14 cellular contexts compared by ENCODE assay signal in the genomic region with DNA sequence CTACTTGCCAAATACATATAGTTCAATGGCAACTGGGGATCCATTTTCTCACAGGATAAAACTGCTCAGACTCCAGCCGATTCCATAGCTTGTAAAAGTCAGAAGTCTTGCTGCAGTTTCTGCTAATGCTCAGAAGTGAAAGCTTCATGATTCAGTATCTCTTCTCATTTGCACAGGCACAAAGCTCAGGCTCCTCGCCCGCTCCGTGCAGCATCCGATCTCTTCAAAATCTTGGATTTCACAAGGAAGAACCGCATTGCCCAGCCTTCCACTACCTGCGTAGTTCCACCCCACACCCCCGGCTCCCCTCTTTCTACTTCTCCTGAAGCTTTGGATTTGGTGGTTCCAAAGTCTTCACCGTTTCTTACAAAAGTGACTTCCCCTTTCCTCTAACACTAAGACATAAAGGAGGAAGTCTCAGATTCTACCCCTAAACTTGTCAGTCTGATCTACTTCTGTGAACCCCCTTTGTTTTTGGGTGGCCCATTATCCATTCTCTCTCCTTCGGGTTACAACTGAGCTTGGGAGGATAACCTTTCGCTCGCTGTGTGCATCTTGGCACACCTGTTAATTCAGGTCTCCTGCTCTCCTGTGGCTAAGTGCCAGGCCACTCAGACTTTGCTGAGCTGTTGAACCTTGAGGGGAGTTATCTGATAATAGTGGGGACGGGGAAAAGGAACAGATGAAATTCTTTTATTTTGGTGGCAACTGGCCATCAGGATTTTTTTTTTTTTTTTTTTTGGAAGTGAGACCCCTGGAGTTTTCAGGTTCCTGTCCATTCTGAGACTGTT.
DNase-seq lines count a peak whose midpoint lies in the region; ATAC-seq and TF ChIP-seq lines count a peak whose summit lies in the region.
"Had no signal": no experiment of that assay in that cellular context is flagged by ENCODE, and none has a peak within 500 bp of the region (broad histone marks: within the 10 kb centered on the region; RNA-seq: fewer than 3 reads in every experiment).

No MANE protein-coding gene starts in this region.

- peaks cover 13% of the 10 kb centered on the region for H3K4me1 Mint-ChIP-seq in activated naive CD8-positive, alpha-beta T cell treated with anti-CD3 and anti-CD28 coated beads, Interleukin-2, amount 10 ng/mL, durations not matched to agents 7 days and 5 days
- peaks cover 6 to 18% of the 10 kb centered on the region in 2 donors for H3K4me1 Mint-ChIP-seq in stimulated activated naive B cell treated with anti-CD40 and anti-IgM and Interleukin-4, amounts not matched to agents 10 μg/mL and 1 μg/mL and 100 μg/mL, for 72 hours

- TF ChIP-seq CTCF in transverse colon (IDR thresholded peaks at IDR 0.05) (no peak), tibial nerve (IDR thresholded peaks at IDR 0.05) (no peak)

- no peaks in the 10 kb centered on the region for H3K36me3 ChIP-seq in transverse colon
- no peaks in the 10 kb centered on the region for H3K36me3 ChIP-seq in tibial nerve
- H3K36me3 ChIP-seq: heart left ventricle, Peyer's patch, suprapubic skin had no signal

- H3K4me3 ChIP-seq in transverse colon: no peak overlapping the region
- no peak overlapping the region for H3K4me3 ChIP-seq in tibial nerve
- H3K4me3 ChIP-seq: Peyer's patch, suprapubic skin had no signal

- WGBS in transverse colon (ENCODE audit: low coverage in 1 of 2), 2 donors: 72 to 90% methylated on average over 6 to 13 of the region's 13 CpGs
- 77 to 82% methylated on average over 13 of the region's 13 CpGs for WGBS in tibial nerve, 2 donors

- H3K9me3 Mint-ChIP-seq in activated naive CD8-positive, alpha-beta T cell treated with anti-CD3 and anti-CD28 coated beads, Interleukin-2, amount 10 ng/mL, durations not matched to agents 7 days and 5 days: no peaks in the 10 kb centered on the region
- peaks cover 3 to 4% of the 10 kb centered on the region in 2 donors for H3K9me3 Mint-ChIP-seq in stimulated activated naive B cell treated with anti-CD40 and anti-IgM and Interleukin-4, amounts not matched to agents 10 μg/mL and 1 μg/mL and 100 μg/mL, for 72 hours

- TF ChIP-seq POLR2A in transverse colon (IDR thresholded peaks at IDR 0.05) (no peak), tibial nerve (IDR thresholded peaks at IDR 0.05) (no peak)

- H3K27ac Mint-ChIP-seq in activated naive CD8-positive, alpha-beta T cell treated with anti-CD3 and anti-CD28 coated beads, Interleukin-2, amount 10 ng/mL, durations not matched to agents 7 days and 5 days: peak overlapping the region; percentile 48
- peak overlapping the region; percentile 72 for H3K27ac Mint-ChIP-seq in stimulated activated naive B cell treated with anti-CD40 and anti-IgM and Interleukin-4, amounts not matched to agents 10 μg/mL and 1 μg/mL and 100 μg/mL, for 72 hours

- intact Hi-C loops in transverse colon (cut with DNase I; ENCODE audit: low total_unique reads): no loop called here

- H3K9me3 ChIP-seq in transverse colon: no peaks in the 10 kb centered on the region
- no peaks in the 10 kb centered on the region for H3K9me3 ChIP-seq in tibial nerve
- H3K9me3 ChIP-seq: heart left ventricle, Peyer's patch, suprapubic skin had no signal

- H3K4me3 Mint-ChIP-seq in activated naive CD8-positive, alpha-beta T cell treated with anti-CD3 and anti-CD28 coated beads, Interleukin-2, amount 10 ng/mL, durations not matched to agents 7 days and 5 days: peak overlapping the region; percentile 80
- H3K4me3 Mint-ChIP-seq in stimulated activated naive B cell treated with anti-CD40 and anti-IgM and Interleukin-4, amounts not matched to agents 10 μg/mL and 1 μg/mL and 100 μg/mL, for 72 hours: peak overlapping the region; percentile 82 to 87

- in situ Hi-C loops in transverse colon (cut with MboI; ENCODE audit: low pct_ligation_motif_present in 1 of 4, low pct_unique_long_range_greater_than_20kb in 1 of 4, low sequenced_read_pairs in 3 of 4): loop anchor here in 2 of 4 donors (10.0 to 25.0 kb wide), 4 partner anchors 183 to 683 kb away; a partner anchor contains a TSS

- POLR2A ChIA-PET in activated naive CD8-positive, alpha-beta T cell treated with anti-CD3 and anti-CD28 coated beads, Interleukin-2, amount 10 ng/mL, durations not matched to agents 7 days and 5 days (lab: Charles Lee): interaction anchor here (0.7 to 1.0 kb wide), 2 partner anchors 17 to 577 kb away, joined by 3 to 4 read pairs; no protein-coding TSS in a partner anchor

- TF ChIP-seq EP300 in transverse colon (IDR thresholded peaks at IDR 0.05; ENCODE audit: low read depth): no peak
- TF ChIP-seq EP300 in tibial nerve (IDR thresholded peaks at IDR 0.05): no peak

- H3K27ac ChIP-seq in transverse colon: peak overlapping the region in 1 of 4 donors; percentile 29
- no peak overlapping the region for H3K27ac ChIP-seq in tibial nerve
- H3K27ac ChIP-seq: heart left ventricle, parathyroid adenoma, Peyer's patch, suprapubic skin had no signal

- no peaks in the 10 kb centered on the region for H3K27me3 ChIP-seq in transverse colon
- no peaks in the 10 kb centered on the region for H3K27me3 ChIP-seq in tibial nerve
- H3K27me3 ChIP-seq: heart left ventricle, Peyer's patch, suprapubic skin had no signal

- H3K4me1 ChIP-seq in transverse colon (peaks cover 0 to 6% (median 1%) of the 10 kb centered on the region in 4 donors), tibial nerve (peaks cover 0 to 11% (median 0%) of the 10 kb centered on the region in 4 donors)
- H3K4me1 ChIP-seq: parathyroid adenoma, Peyer's patch had no signal

- DNase-seq in activated CD8-positive, alpha-beta memory T cell treated with anti-CD3 and anti-CD28 coated beads, Interleukin-2, amount 50 U/mL, for 48 hours: peak; percentile 45
- no peak for DNase-seq in activated CD8-positive, alpha-beta memory T cell treated with anti-CD3 and anti-CD28 coated beads for 24 hours
- DNase-seq in NOMO-1 treated with dmso at 0.1 percent for 144 hours (lab: John Stamatoyannopoulos, UW; ENCODE audit: unreplicated experiment) (peak; percentile 17), NCI-H128 (lab: John Stamatoyannopoulos, UW; ENCODE audit: unreplicated experiment) (no peak), transverse colon (no peak), tibial nerve (ENCODE audit: low spot score in 2 of 2) (no peak)
- no peak for DNase-seq in activated naive CD8-positive, alpha-beta T cell treated with anti-CD3 and anti-CD28 coated beads, Interleukin-2, amount 10 ng/mL, durations not matched to agents 7 days and 5 days
- DNase-seq in stimulated activated naive B cell treated with anti-CD40 and anti-IgM and Interleukin-4, amounts not matched to agents 10 μg/mL and 1 μg/mL and 100 μg/mL, for 72 hours: no peak
- DNase-seq: activated CD4-positive, CD25-positive, alpha-beta regulatory T cell treated with anti-CD3 and anti-CD28 coated beads, Interleukin-2, amount 50 U/mL, for 72 hours; heart left ventricle; NCI-H2107; Peyer's patch had no signal

- H3K27me3 Mint-ChIP-seq in activated naive CD8-positive, alpha-beta T cell treated with anti-CD3 and anti-CD28 coated beads, Interleukin-2, amount 10 ng/mL, durations not matched to agents 7 days and 5 days: no peaks in the 10 kb centered on the region
- peaks cover 11 to 12% of the 10 kb centered on the region in 2 donors for H3K27me3 Mint-ChIP-seq in stimulated activated naive B cell treated with anti-CD40 and anti-IgM and Interleukin-4, amounts not matched to agents 10 μg/mL and 1 μg/mL and 100 μg/mL, for 72 hours

- H3K36me3 Mint-ChIP-seq in activated naive CD8-positive, alpha-beta T cell treated with anti-CD3 and anti-CD28 coated beads, Interleukin-2, amount 10 ng/mL, durations not matched to agents 7 days and 5 days: no peaks in the 10 kb centered on the region
- H3K36me3 Mint-ChIP-seq in stimulated activated naive B cell treated with anti-CD40 and anti-IgM and Interleukin-4, amounts not matched to agents 10 μg/mL and 1 μg/mL and 100 μg/mL, for 72 hours: peaks cover 0 to 3% of the 10 kb centered on the region in 2 donors

- no peak for ATAC-seq in activated naive CD8-positive, alpha-beta T cell treated with anti-CD3 and anti-CD28 coated beads, Interleukin-2, amount 10 ng/mL, durations not matched to agents 7 days and 5 days (ENCODE audit: low read depth)
- ATAC-seq in stimulated activated naive B cell treated with anti-CD40 and anti-IgM and Interleukin-4, amounts not matched to agents 10 μg/mL and 1 μg/mL and 100 μg/mL, for 72 hours (replicated peaks): peak; percentile 41 to 48
- ATAC-seq: heart left ventricle had no signal

Comparison
In these comparisons a context has a peak if more than half of its experiments do, and no peak if none do; other contexts are left out.
1. DNase-seq: peak in activated CD8-positive, alpha-beta memory T cell treated with anti-CD3 and anti-CD28 coated beads, Interleukin-2, amount 50 U/mL, for 48 hours (single experiment) and NOMO-1 treated with dmso at 0.1 percent for 144 hours (single experiment); none in activated CD8-positive, alpha-beta memory T cell treated with anti-CD3 and anti-CD28 coated beads for 24 hours (single experiment), activated naive CD8-positive, alpha-beta T cell treated with anti-CD3 and anti-CD28 coated beads, Interleukin-2, amount 10 ng/mL, durations not matched to agents 7 days and 5 days (single experiment), stimulated activated naive B cell treated with anti-CD40 and anti-IgM and Interleukin-4, amounts not matched to agents 10 μg/mL and 1 μg/mL and 100 μg/mL, for 72 hours (single experiment), NCI-H128 (single experiment), transverse colon (single experiment) and tibial nerve (0 of 2).